Comparison of ENCODE assay signal across 10 cellular contexts in the genomic region with DNA sequence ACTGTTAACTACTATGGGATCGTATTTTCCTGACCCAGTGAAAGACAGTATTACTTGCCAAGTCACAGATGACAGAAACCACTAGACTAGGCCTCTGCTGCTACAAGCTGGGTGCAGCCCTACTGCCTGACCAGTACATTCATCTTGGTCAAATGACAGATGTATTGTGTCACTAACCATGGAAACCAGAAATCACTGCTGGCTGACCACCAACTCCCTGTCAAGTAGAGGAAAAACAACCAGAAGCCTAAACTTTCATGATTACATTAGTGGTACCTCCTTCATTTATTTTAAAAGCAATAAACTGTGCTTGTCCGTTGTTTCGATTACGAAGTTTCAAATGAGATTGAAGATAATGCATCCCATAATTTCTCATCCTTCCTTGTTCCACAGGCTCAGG.
DNase-seq lines count a peak whose midpoint lies in the region; ATAC-seq and TF ChIP-seq lines count a peak whose summit lies in the region.
"Had no signal": no experiment of that assay in that cellular context is flagged by ENCODE, and none has a peak within 500 bp of the region (broad histone marks: within the 10 kb centered on the region; RNA-seq: fewer than 3 reads in every experiment).

No MANE protein-coding gene starts in this region.

- H3K27me3 Mint-ChIP-seq in stimulated activated naive CD8-positive, alpha-beta T cell treated with anti-CD3 and anti-CD28 coated beads, Interleukin-15, amount 100 ng/mL, for 72 hours = no peaks in the 10 kb centered on the region

- no peak overlapping the region for H3K4me3 Mint-ChIP-seq in stimulated activated naive CD8-positive, alpha-beta T cell treated with anti-CD3 and anti-CD28 coated beads, Interleukin-15, amount 100 ng/mL, for 72 hours

- intact Hi-C loops in lower leg skin (cut with DNase I; ENCODE audit: low total_unique reads) = no loop called here

- DNase-seq in A172 (ENCODE audit: low spot score) (peak; percentile 81), NCI-H446 treated with DMSO at 0.1 percent for 48 hours (lab: John Stamatoyannopoulos, UW) (peak; percentile 94), fibroblast of mammary gland (ENCODE audit: low read depth) (peak; percentile 74), middle frontal gyrus (ENCODE audit: extremely low spot score, low spot score) (peak; percentile 30), lower leg skin (ENCODE audit: low spot score in 2 of 2) (no peak), NCI-H2227 (lab: John Stamatoyannopoulos, UW; ENCODE audit: unreplicated experiment) (no peak)
- no peak for DNase-seq in stimulated activated naive CD8-positive, alpha-beta T cell treated with anti-CD3 and anti-CD28 coated beads, Interleukin-15, amount 100 ng/mL, for 72 hours
- DNase-seq: activated CD4-positive, alpha-beta T cell treated with anti-CD3 and anti-CD28 coated beads for 48 hours had no signal

- no peak for TF ChIP-seq POLR2A in lower leg skin (IDR thresholded peaks at IDR 0.05)

- no peaks in the 10 kb centered on the region for H3K4me1 Mint-ChIP-seq in stimulated activated naive CD8-positive, alpha-beta T cell treated with anti-CD3 and anti-CD28 coated beads, Interleukin-15, amount 100 ng/mL, for 72 hours

- H3K4me3 ChIP-seq in fibroblast of mammary gland (ENCODE audit: control insufficient read depth, low read depth, low read length) = no peak overlapping the region
- no peak overlapping the region for H3K4me3 ChIP-seq in lower leg skin (ENCODE audit: low read depth, poor library complexity, severe bottlenecking)
- H3K4me3 ChIP-seq: lung had no signal

- TF ChIP-seq CTCF in fibroblast of mammary gland (conservative IDR thresholded peaks at IDR 0.05; ENCODE audit: control insufficient read depth, insufficient read depth, low read depth, low read length) = no peak
- TF ChIP-seq CTCF in lower leg skin (IDR thresholded peaks at IDR 0.05) = no peak

- ATAC-seq in stimulated activated naive CD8-positive, alpha-beta T cell treated with anti-CD3 and anti-CD28 coated beads, Interleukin-15, amount 100 ng/mL, for 72 hours = no peak
- ATAC-seq in GM19397 (IDR thresholded peaks at IDR 0.05; ENCODE audit: unreplicated experiment) = no peak

- WGBS in lower leg skin, 2 donors = 57 to 64% methylated on average over 4 of the region's 4 CpGs

- no peak overlapping the region for H3K27ac Mint-ChIP-seq in stimulated activated naive CD8-positive, alpha-beta T cell treated with anti-CD3 and anti-CD28 coated beads, Interleukin-15, amount 100 ng/mL, for 72 hours

- H3K9me3 Mint-ChIP-seq in stimulated activated naive CD8-positive, alpha-beta T cell treated with anti-CD3 and anti-CD28 coated beads, Interleukin-15, amount 100 ng/mL, for 72 hours = peaks cover 0 to 4% of the 10 kb centered on the region in 2 donors

Comparison
In these comparisons a context has a peak if more than half of its experiments do, and no peak if none do; other contexts are left out.
1. DNase-seq: peak in A172 (single experiment), NCI-H446 treated with DMSO at 0.1 percent for 48 hours (single experiment), fibroblast of mammary gland (single experiment) and middle frontal gyrus (single experiment); none in lower leg skin (0 of 2), stimulated activated naive CD8-positive, alpha-beta T cell treated with anti-CD3 and anti-CD28 coated beads, Interleukin-15, amount 100 ng/mL, for 72 hours (0 of 2) and NCI-H2227 (single experiment).